Comparison of ENCODE assay signal across 19 cellular contexts in the genomic region with DNA sequence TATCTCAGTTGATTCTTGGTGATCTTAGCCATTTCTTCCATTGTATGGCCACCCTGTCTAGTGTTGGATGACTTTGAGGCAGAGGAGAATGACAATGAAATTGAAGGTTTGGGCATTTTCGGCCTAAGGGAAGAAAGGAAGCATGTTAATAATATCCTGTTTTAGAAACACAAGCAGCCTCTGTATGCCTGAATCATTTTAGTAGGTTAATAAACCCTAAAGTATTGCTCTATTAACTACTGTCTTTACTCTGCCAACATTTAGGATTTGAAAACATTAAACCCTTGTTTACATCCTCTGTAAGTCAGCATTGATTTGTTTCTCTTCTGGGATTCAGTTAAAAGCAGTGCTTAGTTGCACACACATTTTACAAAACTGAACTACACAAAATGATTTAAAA.
"Had no signal": no experiment of that assay in that cellular context is flagged by ENCODE, and none has a peak within 500 bp of the region (broad histone marks: within the 10 kb centered on the region; RNA-seq: fewer than 3 reads in every experiment).

No MANE protein-coding gene starts in this region.

- H3K9me3 ChIP-seq: colonic mucosa, gastrocnemius medialis had no signal

- ATAC-seq: effector memory CD8-positive, alpha-beta T cell; esophagus mucosa had no signal

- H3K4me3 Mint-ChIP-seq: activated naive CD8-positive, alpha-beta T cell treated with anti-CD3 and anti-CD28 coated beads for 36 hours; effector memory CD8-positive, alpha-beta T cell; memory B cell; T-helper 1 cell treated with Interleukin-12 subunit alpha and Interleukin-12 subunit beta and Interleukin-4 antibody, amounts not matched to agents 30 μg/mL and 1 μg/mL, for 36 hours had no signal

- H3K27ac Mint-ChIP-seq: activated naive CD8-positive, alpha-beta T cell treated with anti-CD3 and anti-CD28 coated beads for 36 hours; effector memory CD8-positive, alpha-beta T cell; memory B cell; T-helper 1 cell treated with Interleukin-12 subunit alpha and Interleukin-12 subunit beta and Interleukin-4 antibody, amounts not matched to agents 30 μg/mL and 1 μg/mL, for 36 hours had no signal

- H3K4me1 Mint-ChIP-seq: activated naive CD8-positive, alpha-beta T cell treated with anti-CD3 and anti-CD28 coated beads for 36 hours; memory B cell had no signal

- DNase-seq: activated CD4-positive, alpha-beta T cell treated with anti-CD3 and anti-CD28 coated beads for 4 hours; activated CD4-positive, alpha-beta T cell treated with anti-CD3 and anti-CD28 coated beads, Interleukin-2, amount 50 U/mL, for 48 hours; activated CD4-positive, CD25-positive, alpha-beta regulatory T cell; activated naive CD4-positive, alpha-beta T cell treated with Interleukin-2 at 50 U/mL for 16 hours; activated naive CD8-positive, alpha-beta T cell treated with anti-CD3 and anti-CD28 coated beads for 36 hours; activated T-cell treated with anti-CD3 and anti-CD28 coated beads, Interleukin-2, amount 50 U/mL, for 48 hours; amniotic stem cell; colonic mucosa; dorsolateral prefrontal cortex; effector memory CD8-positive, alpha-beta T cell; gastrocnemius medialis; head of caudate nucleus; nucleus accumbens; stimulated activated CD4-positive, alpha-beta T cell treated with anti-CD3 and anti-CD28 coated beads, Interleukin-4, amount 100 ng/mL, for 24 hours; stimulated activated naive CD4-positive, alpha-beta T cell treated with Interleukin-2 at 50 U/mL for 16 hours; T1000 had no signal

- H3K36me3 ChIP-seq: colonic mucosa, gastrocnemius medialis had no signal

- H3K9me3 Mint-ChIP-seq: activated naive CD8-positive, alpha-beta T cell treated with anti-CD3 and anti-CD28 coated beads for 36 hours; effector memory CD8-positive, alpha-beta T cell; memory B cell; T-helper 1 cell treated with Interleukin-12 subunit alpha and Interleukin-12 subunit beta and Interleukin-4 antibody, amounts not matched to agents 30 μg/mL and 1 μg/mL, for 36 hours had no signal

- H3K27ac ChIP-seq: colonic mucosa, dorsolateral prefrontal cortex had no signal

- H3K27me3 ChIP-seq: colonic mucosa, dorsolateral prefrontal cortex, gastrocnemius medialis had no signal

- H3K36me3 Mint-ChIP-seq: activated naive CD8-positive, alpha-beta T cell treated with anti-CD3 and anti-CD28 coated beads for 36 hours; memory B cell had no signal

- H3K4me3 ChIP-seq: colonic mucosa, dorsolateral prefrontal cortex, gastrocnemius medialis had no signal
